8 cellular contexts compared by ENCODE assay signal in genomic region chr7:16753102-16753931, GRCh38. TPM values are rescaled to one million over a fixed set of nuclear protein-coding genes. Genes with fewer than 3 reads are reported as not detected.
DNase-seq lines count a peak whose midpoint lies in the region; TF ChIP-seq lines count a peak whose summit lies in the region.

TSPAN13 (plus strand) TSS chr7:16753755; CDS start chr7:16753968, 213 bp downstream.

- H3K36me3 Mint-ChIP-seq in Calu3 (ENCODE audit: insufficient read depth, unreplicated experiment) (peaks cover 26% of the 10 kb centered on the region), osteocyte (ENCODE audit: unreplicated experiment) (no peaks in the 10 kb centered on the region)

- WGBS in adrenal gland, 4 donors: 3 to 8% (median 4%) methylated on average over 17 to 48 of the region's 48 CpGs

- H3K27me3 ChIP-seq in H7 (ENCODE audit: control insufficient read depth, insufficient read depth, low read length) (no peaks in the 10 kb centered on the region; the same call in 1 of the 2 replicates), adrenal gland (no peaks in the 10 kb centered on the region), tibial artery (peaks cover 0 to 5% of the 10 kb centered on the region in 2 donors)

- peak within 1 kb of the TSS; percentile 82 for H3K27ac Mint-ChIP-seq in Calu3 (ENCODE audit: unreplicated experiment)
- peak within 1 kb of the TSS; percentile 2 for H3K27ac Mint-ChIP-seq in osteocyte (ENCODE audit: unreplicated experiment)

- H3K4me3 Mint-ChIP-seq in Calu3 (ENCODE audit: low read depth, unreplicated experiment): peak within 1 kb of the TSS; percentile 90
- peak within 1 kb of the TSS; percentile 76 for H3K4me3 Mint-ChIP-seq in osteocyte (ENCODE audit: unreplicated experiment)

- no peak within 1 kb of the TSS for H3K27ac ChIP-seq in SK-N-MC
- peak within 1 kb of the TSS; percentile 13 to 80 (median 65) for H3K27ac ChIP-seq in adrenal gland
- H3K27ac ChIP-seq in tibial artery: no peak within 1 kb of the TSS

- TF ChIP-seq CTCF in Calu3 (IDR thresholded peaks at IDR 0.05; ENCODE audit: unreplicated experiment): no peak
- no peak for TF ChIP-seq CTCF in adrenal gland (IDR thresholded peaks at IDR 0.05)
- no peak for TF ChIP-seq CTCF in osteocyte (IDR thresholded peaks at IDR 0.05)
- TF ChIP-seq CTCF in tibial artery (IDR thresholded peaks at IDR 0.05): no peak

- H3K4me1 ChIP-seq in adrenal gland (replicated peaks in 1 of 2): peaks cover 0 to 6% of the 10 kb centered on the region in 2 donors
- H3K4me1 ChIP-seq in tibial artery: peaks cover 0 to 21% (median 3%) of the 10 kb centered on the region in 4 donors

- peaks cover 23% of the 10 kb centered on the region for H3K4me1 Mint-ChIP-seq in Calu3 (ENCODE audit: low read depth, unreplicated experiment)
- H3K4me1 Mint-ChIP-seq in osteocyte (ENCODE audit: unreplicated experiment): peaks cover 8% of the 10 kb centered on the region

- peak; percentile 10 to 77 for TF ChIP-seq POLR2A in adrenal gland (IDR thresholded peaks at IDR 0.05)

- CTCF ChIA-PET in Calu3 (lab: Charles Lee): interaction anchor here (0.7 to 1.9 kb wide), 3 partner anchors 33 to 48 kb away, joined by 3 to 6 read pairs (median 4); no protein-coding TSS in a partner anchor

- H3K27me3 Mint-ChIP-seq in Calu3 (ENCODE audit: unreplicated experiment) (no peaks in the 10 kb centered on the region), osteocyte (ENCODE audit: unreplicated experiment) (peaks cover 3% of the 10 kb centered on the region)

- no peaks in the 10 kb centered on the region for H3K9me3 Mint-ChIP-seq in Calu3 (ENCODE audit: low read depth, unreplicated experiment)
- no peaks in the 10 kb centered on the region for H3K9me3 Mint-ChIP-seq in osteocyte (ENCODE audit: unreplicated experiment)

- H3K4me3 ChIP-seq in H7 (ENCODE audit: insufficient read depth, low read depth, low read length) (peak within 1 kb of the TSS; percentile 95), SK-N-MC (peak within 1 kb of the TSS; percentile 94), adrenal gland (peak within 1 kb of the TSS; percentile 48 to 84 (median 64)), tibial artery (peak within 1 kb of the TSS; percentile 49 to 65)

- DNase-seq in Calu3 (peak; percentile 99), H7 (peak; percentile 95), NCI-H1092 (lab: John Stamatoyannopoulos, UW) (peak; percentile 88), SK-N-MC (ENCODE audit: low read depth, low spot score) (no peak), adrenal gland (peak; percentile 88 to 92 (median 89)), cardiac septum (ENCODE audit: low spot score) (peak; percentile 92), osteocyte (ENCODE audit: extremely low spot score, unreplicated experiment) (peak; percentile 89), tibial artery (peak; percentile 25 to 68)

- no peaks in the 10 kb centered on the region for H3K36me3 ChIP-seq in H7 (replicated peaks; ENCODE audit: control insufficient read depth, insufficient read depth, low read length)
- H3K36me3 ChIP-seq in SK-N-MC (ENCODE audit: insufficient read depth, low read length): no peaks in the 10 kb centered on the region
- H3K36me3 ChIP-seq in adrenal gland (replicated peaks in 1 of 2): no peaks in the 10 kb centered on the region
- H3K36me3 ChIP-seq in tibial artery: no peaks in the 10 kb centered on the region

- BruUV-seq in Calu3 (replicated peaks; lab: Mats Ljungman, UMichigan): no TSS peak

- intact Hi-C loops in Calu3 (cut with micrococcal nuclease; ENCODE audit: unreplicated experiment): no loop called here
- intact Hi-C loops in adrenal gland (cut with DNase I): no loop called here
- intact Hi-C loops in cardiac septum (cut with DNase I): no loop called here
- intact Hi-C loops in tibial artery (cut with DNase I; ENCODE audit: low total_unique reads): no loop called here

- no peaks in the 10 kb centered on the region for H3K9me3 ChIP-seq in SK-N-MC (ENCODE audit: low read depth, low read length)
- no peaks in the 10 kb centered on the region for H3K9me3 ChIP-seq in adrenal gland (replicated peaks in 1 of 3)
- H3K9me3 ChIP-seq in tibial artery: no peaks in the 10 kb centered on the region

- peak within 1 kb of the TSS; percentile 53 for H3K9ac ChIP-seq in SK-N-MC (ENCODE audit: insufficient read length)

RNA-seq across cellular contexts. Expression of gene TSPAN13, which starts in this region (rescaled TPM):
- total RNA-seq in Calu3 (2022) (148 and 155 TPM in 2 replicates), adrenal gland (100 to 1,000 TPM in 1 of 8 donors, 10 to 100 TPM in 7; 19.3 to 119 (median 45.3) TPM), cardiac septum (13.5 TPM), osteocyte (4.9 and 5.5 TPM in 2 replicates)
- total RNA-seq in H7 (2014; rRNA removed; shearing (Covaris generic)): 17.7 and 23.1 TPM in 2 replicates
- polyA plus RNA-seq in adrenal gland: 10 to 100 TPM; 53.6 to 71.4 (median 68.2) TPM

Comparison
In these comparisons a context has a peak if more than half of its experiments do, and no peak if none do; other contexts are left out.
1. H3K27ac ChIP-seq: peak in adrenal gland (5 of 5); none in SK-N-MC (single experiment) and tibial artery (0 of 2).
2. Peak in every context shown above with its lines, with median percentiles within 50 percentile points of each other: H3K4me3 ChIP-seq.